In the genomic region with DNA sequence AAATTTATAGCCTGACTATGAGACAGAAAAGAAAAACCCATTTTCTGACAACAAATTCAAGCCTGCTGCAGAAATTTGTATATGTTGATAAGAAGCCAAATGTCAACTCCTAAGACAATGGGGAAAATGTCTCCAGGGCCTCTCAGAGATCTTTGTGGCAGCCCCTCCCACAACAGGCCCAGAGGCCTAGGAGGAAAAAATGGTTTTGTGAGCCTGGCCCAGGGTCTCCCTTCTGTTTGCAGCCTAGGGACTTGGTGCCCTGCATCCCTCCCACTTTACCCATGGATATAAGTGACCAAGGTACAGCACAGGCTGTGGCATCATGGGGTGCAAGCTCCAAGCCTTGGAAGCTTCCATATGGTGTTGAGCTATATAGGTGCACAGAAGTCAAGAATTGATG, we compare ENCODE assay signal across 32 cellular contexts.
"Had no signal": no experiment of that assay in that cellular context is flagged by ENCODE, and none has a peak within 500 bp of the region (broad histone marks: within the 10 kb centered on the region; RNA-seq: fewer than 3 reads in every experiment).

No MANE protein-coding gene starts in this region.

- FAIRE-seq: TTC549 had no signal

- ATAC-seq: activated CD4-positive, alpha-beta T cell treated with anti-CD3 and anti-CD28 coated beads for 36 hours; activated CD4-positive, CD25-positive, alpha-beta regulatory T cell treated with anti-CD3 and anti-CD28 coated beads, Interleukin-2, amount 50 U/mL, for 24 hours; activated CD8-positive, alpha-beta memory T cell treated with anti-CD3 and anti-CD28 coated beads, Interleukin-2, amount 10 ng/mL, durations not matched to agents 7 days and 5 days; activated CD8-positive, alpha-beta T cell treated with anti-CD3 and anti-CD28 coated beads for 36 hours; activated CD8-positive, alpha-beta T cell treated with anti-CD3 and anti-CD28 coated beads, Interleukin-2, amount 10 ng/mL, durations not matched to agents 7 days and 5 days; T-cell; T-helper 17 cell; WTC11 had no signal

- H3K27ac ChIP-seq: VCaP, WERI-Rb-1 had no signal

- H3K36me3 ChIP-seq: WERI-Rb-1 had no signal

- DNase-seq: activated B cell treated with CpG ODN at 0.5 μM for 24 hours; activated CD4-positive, alpha-beta memory T cell treated with anti-CD3 and anti-CD28 coated beads for 36 hours; activated CD4-positive, alpha-beta memory T cell treated with anti-CD3 and anti-CD28 coated beads, Interleukin-2, amount 10 ng/mL, durations not matched to agents 7 days and 5 days; activated CD4-positive, alpha-beta T cell treated with anti-CD3 and anti-CD28 coated beads for 1 hour; activated CD4-positive, alpha-beta T cell treated with anti-CD3 and anti-CD28 coated beads for 36 hours; activated CD4-positive, alpha-beta T cell treated with anti-CD3 and anti-CD28 coated beads for 4 hours; activated CD4-positive, alpha-beta T cell treated with anti-CD3 and anti-CD28 coated beads for 48 hours; activated CD4-positive, alpha-beta T cell treated with anti-CD3 and anti-CD28 coated beads, Interleukin-2, amount 10 ng/mL, durations not matched to agents 24 days and 14 days; activated CD4-positive, alpha-beta T cell treated with anti-CD3 and anti-CD28 coated beads, Interleukin-2, amount 10 ng/mL, durations not matched to agents 7 days and 5 days; activated CD4-positive, alpha-beta T cell treated with anti-CD3 and anti-CD28 coated beads, Interleukin-2, amount 50 U/mL, for 1 hour; activated CD4-positive, alpha-beta T cell treated with anti-CD3 and anti-CD28 coated beads, Interleukin-2, amount 50 U/mL, for 4 hours; activated CD4-positive, alpha-beta T cell treated with anti-CD3 and anti-CD28 coated beads, Interleukin-2, amount 50 U/mL, for 48 hours; activated CD4-positive, CD25-positive, alpha-beta regulatory T cell; activated CD4-positive, CD25-positive, alpha-beta regulatory T cell treated with anti-CD3 and anti-CD28 coated beads, Interleukin-2, amount 50 U/mL, for 72 hours; activated CD8-positive, alpha-beta memory T cell treated with anti-CD3 and anti-CD28 coated beads for 24 hours; activated CD8-positive, alpha-beta memory T cell treated with anti-CD3 and anti-CD28 coated beads, Interleukin-2, amount 10 ng/mL, durations not matched to agents 7 days and 5 days; activated CD8-positive, alpha-beta memory T cell treated with anti-CD3 and anti-CD28 coated beads, Interleukin-2, amount 50 U/mL, for 4 hours; activated CD8-positive, alpha-beta memory T cell treated with anti-CD3 and anti-CD28 coated beads, Interleukin-2, amount 50 U/mL, for 48 hours; activated CD8-positive, alpha-beta T cell treated with anti-CD3 and anti-CD28 coated beads for 36 hours; activated CD8-positive, alpha-beta T cell treated with anti-CD3 and anti-CD28 coated beads, Interleukin-2, amount 10 ng/mL, durations not matched to agents 7 days and 5 days; activated T-cell treated with anti-CD3 and anti-CD28 coated beads for 4 hours; T-cell; T-helper 1 cell; T-helper 17 cell; T-helper 2 cell; T-helper 9 cell; T1000; WERI-Rb-1 had no signal
